ENCODE assay signal across 21 cellular contexts in genomic region chr5:131991593-131992324, GRCh38. TPM values are rescaled to one million over a fixed set of nuclear protein-coding genes. Genes with fewer than 3 reads are reported as not detected.
DNase-seq lines count a peak whose midpoint lies in the region; ATAC-seq, FAIRE-seq and TF ChIP-seq lines count a peak whose summit lies in the region.
"Had no signal": no experiment of that assay in that cellular context is flagged by ENCODE, and none has a peak within 500 bp of the region (broad histone marks: within the 10 kb centered on the region; RNA-seq: fewer than 3 reads in every experiment).

No MANE protein-coding gene starts in this region.

- H3K4me1 Mint-ChIP-seq in activated T-cell treated with anti-CD3 and anti-CD28 coated beads, Interleukin-2, amount 50 U/mL, for 24 hours (ENCODE audit: low read depth): peaks cover 5% of the 10 kb centered on the region
- peaks cover 10% of the 10 kb centered on the region for H3K4me1 Mint-ChIP-seq in nephron progenitor cell
- H3K4me1 Mint-ChIP-seq: CD14-positive monocyte had no signal

- peak; percentile 86 for FAIRE-seq in bronchial epithelial cell (lab: Jason Lieb, UNC)
- FAIRE-seq: D721Med, G401.6, GM19239 had no signal

- ATAC-seq in upper lobe of right lung (no peak), HG02938 (IDR thresholded peaks at IDR 0.05; ENCODE audit: unreplicated experiment) (no peak), GM19452 (IDR thresholded peaks at IDR 0.05; ENCODE audit: unreplicated experiment) (no peak), GM21737 (IDR thresholded peaks at IDR 0.05; ENCODE audit: unreplicated experiment) (no peak)
- ATAC-seq: CD8-positive, alpha-beta T cell had no signal

- H3K4me3 ChIP-seq in bronchial epithelial cell (ENCODE audit: low read depth, low read length) (no peak overlapping the region), upper lobe of right lung (no peak overlapping the region)
- H3K4me3 ChIP-seq: GM23248, HAP-1 had no signal

- H3K4me3 Mint-ChIP-seq in activated T-cell treated with anti-CD3 and anti-CD28 coated beads, Interleukin-2, amount 50 U/mL, for 24 hours: no peak overlapping the region
- no peak overlapping the region for H3K4me3 Mint-ChIP-seq in nephron progenitor cell
- H3K4me3 Mint-ChIP-seq: CD14-positive monocyte; CD8-positive, alpha-beta T cell had no signal

- intact Hi-C loops in upper lobe of right lung (cut with DNase I): no loop called here

- no peaks in the 10 kb centered on the region for H3K27me3 Mint-ChIP-seq in activated T-cell treated with anti-CD3 and anti-CD28 coated beads, Interleukin-2, amount 50 U/mL, for 24 hours
- no peaks in the 10 kb centered on the region for H3K27me3 Mint-ChIP-seq in nephron progenitor cell (ENCODE audit: low read depth, poor library complexity)

- peaks cover 2% of the 10 kb centered on the region for H3K36me3 Mint-ChIP-seq in activated T-cell treated with anti-CD3 and anti-CD28 coated beads, Interleukin-2, amount 50 U/mL, for 24 hours (ENCODE audit: low read depth)
- no peaks in the 10 kb centered on the region for H3K36me3 Mint-ChIP-seq in nephron progenitor cell (ENCODE audit: low read depth)
- H3K36me3 Mint-ChIP-seq: CD14-positive monocyte; CD8-positive, alpha-beta T cell had no signal

- H3K27ac Mint-ChIP-seq in activated T-cell treated with anti-CD3 and anti-CD28 coated beads, Interleukin-2, amount 50 U/mL, for 24 hours: no peak overlapping the region
- peak overlapping the region; percentile 26 for H3K27ac Mint-ChIP-seq in nephron progenitor cell
- H3K27ac Mint-ChIP-seq: CD8-positive, alpha-beta T cell had no signal

- no peak for TF ChIP-seq CTCF in bronchial epithelial cell (IDR thresholded peaks at IDR 0.05; ENCODE audit: insufficient read depth, low read length, severe bottlenecking)
- TF ChIP-seq CTCF in nephron progenitor cell (IDR thresholded peaks at IDR 0.05): no peak
- TF ChIP-seq CTCF in upper lobe of right lung (IDR thresholded peaks at IDR 0.05): no peak

- peaks cover under 1% of the 10 kb centered on the region for H3K4me1 ChIP-seq in upper lobe of right lung
- H3K4me1 ChIP-seq: HAP-1 had no signal

- H3K9me3 ChIP-seq in upper lobe of right lung: no peaks in the 10 kb centered on the region
- H3K9me3 ChIP-seq: HAP-1 had no signal

- H3K27me3 ChIP-seq in bronchial epithelial cell (ENCODE audit: control insufficient read depth, insufficient read depth, low read length): no peaks in the 10 kb centered on the region
- no peaks in the 10 kb centered on the region for H3K27me3 ChIP-seq in upper lobe of right lung

- H3K36me3 ChIP-seq in bronchial epithelial cell (ENCODE audit: control insufficient read depth, insufficient read depth, low read length) (no peaks in the 10 kb centered on the region), upper lobe of right lung (no peaks in the 10 kb centered on the region)
- H3K36me3 ChIP-seq: HAP-1 had no signal

- no peak overlapping the region for H3K27ac ChIP-seq in upper lobe of right lung
- H3K27ac ChIP-seq: 22Rv1, GM23248 had no signal

- no peaks in the 10 kb centered on the region for H3K9me3 Mint-ChIP-seq in activated T-cell treated with anti-CD3 and anti-CD28 coated beads, Interleukin-2, amount 50 U/mL, for 24 hours
- H3K9me3 Mint-ChIP-seq in nephron progenitor cell: no peaks in the 10 kb centered on the region
- H3K9me3 Mint-ChIP-seq: CD14-positive monocyte; CD8-positive, alpha-beta T cell had no signal

- DNase-seq in activated T-cell treated with anti-CD3 and anti-CD28 coated beads, Interleukin-2, amount 50 U/mL, for 24 hours: peak; percentile 19
- no peak for DNase-seq in activated T-cell treated with anti-CD3 and anti-CD28 coated beads, Interleukin-2, amount 50 U/mL, for 1 hour
- DNase-seq in bronchial epithelial cell (ENCODE audit: low read depth) (no peak), nephron progenitor cell (no peak), upper lobe of right lung (peak; percentile 38)
- DNase-seq: CD8-positive, alpha-beta T cell; COR-L47; DMS153; DMS79 treated with DMSO at 0.1 percent for 48 hours; EL; GM23248 had no signal

RNA-seq across cellular contexts. Expression of gene ACSL6, which starts 19.7 kb away (rescaled TPM):
- total RNA-seq in bronchial epithelial cell (0.13 and 0.26 TPM in 2 replicates), upper lobe of right lung (0.98 TPM)
- total RNA-seq: A673 had no signal

RNA-seq across cellular contexts. Expression of gene MEIKIN, which starts 46.3 kb away (rescaled TPM):
- total RNA-seq in bronchial epithelial cell (not detected in 2 replicates), upper lobe of right lung (not detected)
- total RNA-seq: A673; CD8-positive, alpha-beta T cell; GM23248 had no signal

Comparison
In these comparisons a context has a peak if more than half of its experiments do, and no peak if none do; other contexts are left out.
1. DNase-seq: peak in activated T-cell treated with anti-CD3 and anti-CD28 coated beads, Interleukin-2, amount 50 U/mL, for 24 hours (single experiment) and upper lobe of right lung (single experiment); none in activated T-cell treated with anti-CD3 and anti-CD28 coated beads, Interleukin-2, amount 50 U/mL, for 1 hour (single experiment), bronchial epithelial cell (single experiment) and nephron progenitor cell (single experiment).